ENCODE assay signal across 9 cellular contexts in genomic region chr1:119582801-119583200, GRCh38.
DNase-seq lines count a peak whose midpoint lies in the region; ATAC-seq, FAIRE-seq and TF ChIP-seq lines count a peak whose summit lies in the region.
"Had no signal": no experiment of that assay in that cellular context is flagged by ENCODE, and none has a peak within 500 bp of the region (broad histone marks: within the 10 kb centered on the region; RNA-seq: fewer than 3 reads in every experiment).

No MANE protein-coding gene starts in this region.

- no peak for FAIRE-seq in kidney (lab: Jason Lieb, UNC)
- FAIRE-seq: A204.1 had no signal

- 0 to 12% methylated on average over 1 of the region's 1 CpG for WGBS in body of pancreas, 2 donors
- WGBS in testis, 2 donors: 18 to 35% methylated on average over 1 of the region's 1 CpG

- H3K27ac ChIP-seq in body of pancreas (no peak overlapping the region), kidney (ENCODE audit: low read depth in 2 of 2, low read length in 2 of 2) (no peak overlapping the region), testis (no peak overlapping the region)

- H3K4me1 ChIP-seq in body of pancreas (no peaks in the 10 kb centered on the region), kidney (ENCODE audit: control insufficient read depth in 1 of 2, insufficient read depth in 1 of 2, low read depth in 1 of 2, low read length in 2 of 2) (peaks cover 0 to 6% of the 10 kb centered on the region in 2 donors), testis (peaks cover 9% of the 10 kb centered on the region)

- H3K4me3 ChIP-seq in body of pancreas: no peak overlapping the region
- no peak overlapping the region for H3K4me3 ChIP-seq in kidney (ENCODE audit: low read length in 2 of 2)
- H3K4me3 ChIP-seq in testis: no peak overlapping the region

- intact Hi-C loops in body of pancreas (cut with DNase I): no loop called here
- intact Hi-C loops in kidney (cut with DNase I): no loop called here
- intact Hi-C loops in testis (cut with DNase I; ENCODE audit: low total_unique reads): no loop called here

- H3K27me3 ChIP-seq in body of pancreas (no peaks in the 10 kb centered on the region), testis (no peaks in the 10 kb centered on the region)

- H3K9me3 ChIP-seq in body of pancreas: no peaks in the 10 kb centered on the region
- H3K9me3 ChIP-seq in kidney (ENCODE audit: control insufficient read depth in 1 of 2, low read length in 2 of 2): no peaks in the 10 kb centered on the region
- H3K9me3 ChIP-seq in testis: no peaks in the 10 kb centered on the region

- no peak overlapping the region for H3K9ac ChIP-seq in kidney (ENCODE audit: low read length in 2 of 2)

- DNase-seq in DMS53 (lab: John Stamatoyannopoulos, UW) (peak; percentile 47), DMS53 treated with DMSO at 0.1 percent for 48 hours (lab: John Stamatoyannopoulos, UW; ENCODE audit: unreplicated experiment) (no peak), HK-2 (ENCODE audit: unreplicated experiment) (peak; percentile 33), NOMO-1 treated with dmso at 0.1 percent for 144 hours (lab: John Stamatoyannopoulos, UW; ENCODE audit: unreplicated experiment) (peak; percentile 30), body of pancreas (peak; percentile 29 to 62 (median 46)), kidney (no peak), testis (peak; percentile 70)

- ATAC-seq in body of pancreas (peak; percentile 56), HG03571 (IDR thresholded peaks at IDR 0.05; ENCODE audit: unreplicated experiment) (no peak)

- H3K36me3 ChIP-seq in body of pancreas (replicated peaks in 1 of 2; ENCODE audit: insufficient read depth in 1 of 2, low read depth in 2 of 2): no peaks in the 10 kb centered on the region
- H3K36me3 ChIP-seq in kidney (ENCODE audit: control insufficient read depth in 1 of 2, insufficient read depth in 2 of 2, low read length in 2 of 2): no peaks in the 10 kb centered on the region
- H3K36me3 ChIP-seq in testis (ENCODE audit: low read depth, missing control alignments): no peaks in the 10 kb centered on the region

- TF ChIP-seq POLR2A in body of pancreas (IDR thresholded peaks at IDR 0.05) (no peak), testis (IDR thresholded peaks at IDR 0.05) (no peak)

- TF ChIP-seq CTCF in body of pancreas (IDR thresholded peaks at IDR 0.05) (peak in 5 of 7 experiments; percentile 30 to 51 (median 44)), kidney (IDR thresholded peaks at IDR 0.05; ENCODE audit: borderline replicate concordance, extremely low read depth, insufficient read depth) (peak; percentile 52), testis (IDR thresholded peaks at IDR 0.05) (peak in 1 of 3 experiments; percentile 22)

Comparison
In these comparisons a context has a peak if more than half of its experiments do, and no peak if none do; other contexts are left out.
1. DNase-seq: peak in DMS53 (single experiment), HK-2 (single experiment), NOMO-1 treated with dmso at 0.1 percent for 144 hours (single experiment), body of pancreas (4 of 4) and testis (single experiment); none in DMS53 treated with DMSO at 0.1 percent for 48 hours (single experiment) and kidney (single experiment).